In genomic region chr1:148403085-148403456, GRCh38 we compare ENCODE assay signal across 8 cellular contexts.
A peak's percentile ranks its signal among the peaks of the same experiment; 100 is the strongest.
DNase-seq lines count a peak whose midpoint lies in the region; ATAC-seq and TF ChIP-seq lines count a peak whose summit lies in the region.
"Not testable (repeated sequence)": the region's sequence is repeated elsewhere in the genome, so short reads cannot be mapped to it uniquely, and the experiment has no call there.

No MANE protein-coding gene starts in this region.

- H4K20me1 ChIP-seq in BLaER1 treated with 17β-estradiol and CSF1 and Interleukin-3, amounts not matched to agents 10 nM and 100 nM; H9 (ENCODE audit: control insufficient read depth, insufficient read depth, insufficient read length); OCI-LY7 (ENCODE audit: insufficient read depth, low read length): not testable (repeated sequence)

- H3K4me3 ChIP-seq in BLaER1 treated with 17β-estradiol and CSF1 and Interleukin-3, amounts not matched to agents 10 nM and 100 nM: peak overlapping the region; percentile 59 to 79 (median 69)
- H3K4me3 ChIP-seq in OCI-LY7 (ENCODE audit: low read depth, low read length, poor library complexity, severe bottlenecking): peak overlapping the region; percentile 77
- peak overlapping the region; percentile 67 for H3K4me3 ChIP-seq in left ventricle myocardium inferior

- H3K9me3 Mint-ChIP-seq in H9; activated T-cell treated with anti-CD3 and anti-CD28 coated beads, Interleukin-2, amount 50 U/mL, for 24 hours; natural killer cell treated with Interleukin-12 subunit alpha and Interleukin-12 subunit beta and Interleukin-15 and Interleukin-18, amount 100 ng/mL, for 72 hours; stimulated activated naive B cell treated with anti-CD40 and anti-IgM and Interleukin-4, amounts not matched to agents 10 μg/mL and 1 μg/mL and 100 μg/mL, for 72 hours: not testable (repeated sequence)

- not testable (repeated sequence) for H3T11ph ChIP-seq in H9 (ENCODE audit: low read length)

- peak overlapping the region; percentile 76 to 94 (median 90) for H3K4me2 ChIP-seq in BLaER1 treated with 17β-estradiol and CSF1 and Interleukin-3, amounts not matched to agents 10 nM and 100 nM
- H3K4me2 ChIP-seq in H9 (ENCODE audit: insufficient read depth, insufficient read length, low read length) (peak overlapping the region; percentile 62), OCI-LY7 (ENCODE audit: low read length) (peak overlapping the region; percentile 91)

- not testable (repeated sequence) for H2BK12ac ChIP-seq in H9 (ENCODE audit: insufficient read length, low read depth, low read length)

- not testable (repeated sequence) for H3K18ac ChIP-seq in H9 (ENCODE audit: insufficient read length, low read depth, low read length)

- BruUV-seq in OCI-LY7 (replicated peaks; lab: Mats Ljungman, UMichigan): not testable (repeated sequence)

- H4K8ac ChIP-seq in H9 (replicated peaks; ENCODE audit: insufficient read length, low read depth, low read length): not testable (repeated sequence)

- H2BK5ac ChIP-seq in H9 (ENCODE audit: insufficient read length, low read length): not testable (repeated sequence)

- not testable (repeated sequence) for TF ChIP-seq CTCF in H9 (conservative IDR thresholded peaks at IDR 0.05); OCI-LY7 (conservative IDR thresholded peaks at IDR 0.05; ENCODE audit: low read length); left ventricle myocardium inferior (IDR thresholded peaks at IDR 0.05; ENCODE audit: borderline replicate concordance)

- not testable (repeated sequence) for H4K91ac ChIP-seq in H9 (ENCODE audit: insufficient read length, low read depth, low read length)

- not testable (repeated sequence) for H2BK20ac ChIP-seq in H9 (ENCODE audit: low read depth, low read length, poor library complexity, severe bottlenecking)

- H3K79me2 ChIP-seq in H9 (ENCODE audit: insufficient read depth, low read length); OCI-LY7 (ENCODE audit: insufficient read depth, low read depth, low read length): not testable (repeated sequence)

- H3K9me2 ChIP-seq in OCI-LY7 (ENCODE audit: insufficient read depth, low read length): not testable (repeated sequence)

- peak overlapping the region in 9 of 11 experiments; percentile 69 to 82 (median 81); a peak in 10 of 22 replicates for H3K9ac ChIP-seq in BLaER1 treated with 17β-estradiol and CSF1 and Interleukin-3, amounts not matched to agents 10 nM and 100 nM
- H3K9ac ChIP-seq in H9 (ENCODE audit: extremely low read depth, insufficient read length, low read length): not testable (repeated sequence)

- H3K23me2 ChIP-seq in H9 (ENCODE audit: insufficient read length, low read depth, low read length, poor library complexity, severe bottlenecking): not testable (repeated sequence)

- CTCF ChIA-PET in OCI-LY7 (lab: Charles Lee; ENCODE audit: unreplicated experiment): not testable (repeated sequence)

- H2BK15ac ChIP-seq in H9 (ENCODE audit: low read depth, low read length): not testable (repeated sequence)

- H2AK5ac ChIP-seq in H9 (ENCODE audit: insufficient read length, low read length): not testable (repeated sequence)

- intact Hi-C loops in OCI-LY7 (cut with micrococcal nuclease; ENCODE audit: unreplicated experiment): loop anchor here (5.0 kb wide), 1 partner anchor 71 kb away; no protein-coding TSS in a partner anchor
- intact Hi-C loops in left ventricle myocardium inferior (cut with micrococcal nuclease): not testable (repeated sequence)

- not testable (repeated sequence) for H3K23ac ChIP-seq in H9 (ENCODE audit: insufficient read length, low read depth, low read length)

- H3K4me1 ChIP-seq in BLaER1 treated with 17β-estradiol and CSF1 and Interleukin-3, amounts not matched to agents 10 nM and 100 nM; H9 (ENCODE audit: insufficient read depth, low read length); left ventricle myocardium inferior: not testable (repeated sequence)
- peaks cover 13% of the 10 kb centered on the region for H3K4me1 ChIP-seq in OCI-LY7 (ENCODE audit: insufficient read depth, low read length, poor library complexity, severe bottlenecking)

- not testable (repeated sequence) for H3K56ac ChIP-seq in H9 (ENCODE audit: insufficient read length, low read depth, low read length)

- H2BK120ac ChIP-seq in H9 (ENCODE audit: low read depth, low read length, poor library complexity, severe bottlenecking): not testable (repeated sequence)

- H3K27ac Mint-ChIP-seq in H9: peak overlapping the region in 1 of 3 experiments; percentile 99; a peak in 2 of 7 replicates
- H3K27ac Mint-ChIP-seq in activated T-cell treated with anti-CD3 and anti-CD28 coated beads, Interleukin-2, amount 50 U/mL, for 24 hours: peak overlapping the region; percentile 100
- peak overlapping the region; percentile 93 to 99 for H3K27ac Mint-ChIP-seq in natural killer cell treated with Interleukin-12 subunit alpha and Interleukin-12 subunit beta and Interleukin-15 and Interleukin-18, amount 100 ng/mL, for 72 hours
- peak overlapping the region; percentile 99 for H3K27ac Mint-ChIP-seq in stimulated activated naive B cell treated with anti-CD40 and anti-IgM and Interleukin-4, amounts not matched to agents 10 μg/mL and 1 μg/mL and 100 μg/mL, for 72 hours

- DNase-seq in H9; activated T-cell treated with anti-CD3 and anti-CD28 coated beads, Interleukin-2, amount 50 U/mL, for 24 hours; left ventricle myocardium inferior; natural killer cell treated with Interleukin-12 subunit alpha and Interleukin-12 subunit beta and Interleukin-15 and Interleukin-18, amount 100 ng/mL, for 72 hours (ENCODE audit: low spot score): not testable (repeated sequence)
- DNase-seq in OCI-LY7 (ENCODE audit: low spot score) (peak; percentile 11), cerebellar cortex (ENCODE audit: low spot score) (peak; percentile 38)
- DNase-seq in stimulated activated naive B cell treated with anti-CD40 and anti-IgM and Interleukin-4, amounts not matched to agents 10 μg/mL and 1 μg/mL and 100 μg/mL, for 72 hours: peak; percentile 20

- ATAC-seq in natural killer cell treated with Interleukin-12 subunit alpha and Interleukin-12 subunit beta and Interleukin-15 and Interleukin-18, amount 100 ng/mL, for 72 hours; stimulated activated naive B cell treated with anti-CD40 and anti-IgM and Interleukin-4, amounts not matched to agents 10 μg/mL and 1 μg/mL and 100 μg/mL, for 72 hours (replicated peaks): not testable (repeated sequence)

- not testable (repeated sequence) for H3K14ac ChIP-seq in H9 (ENCODE audit: insufficient read depth, low read length)

- H3K79me1 ChIP-seq in H9 (ENCODE audit: insufficient read depth, low read depth, low read length, poor library complexity, severe bottlenecking): not testable (repeated sequence)

- H3K4ac ChIP-seq in H9 (ENCODE audit: low read depth, low read length): not testable (repeated sequence)

- POLR2A ChIA-PET in OCI-LY7 (lab: Charles Lee): not testable (repeated sequence)

- not testable (repeated sequence) for H3K27me3 ChIP-seq in BLaER1 treated with 17β-estradiol and CSF1 and Interleukin-3, amounts not matched to agents 10 nM and 100 nM; H9 (ENCODE audit: insufficient read depth, low read length); left ventricle myocardium inferior (ENCODE audit: low read depth)

- not testable (repeated sequence) for H3K9me3 ChIP-seq in BLaER1 treated with 17β-estradiol and CSF1 and Interleukin-3, amounts not matched to agents 10 nM and 100 nM (replicated peaks in 1 of 11); H9 (ENCODE audit: control insufficient read depth, low read depth, low read length); OCI-LY7 (ENCODE audit: low read length); left ventricle myocardium inferior (replicated peaks)

- not testable (repeated sequence) for H4K5ac ChIP-seq in H9 (ENCODE audit: insufficient read length, low read depth, low read length)

- peaks cover 8 to 21% of the 10 kb centered on the region in 2 experiments for H3K4me1 Mint-ChIP-seq in H9
- H3K4me1 Mint-ChIP-seq in activated T-cell treated with anti-CD3 and anti-CD28 coated beads, Interleukin-2, amount 50 U/mL, for 24 hours (ENCODE audit: low read depth): peaks cover 35% of the 10 kb centered on the region
- H3K4me1 Mint-ChIP-seq in natural killer cell treated with Interleukin-12 subunit alpha and Interleukin-12 subunit beta and Interleukin-15 and Interleukin-18, amount 100 ng/mL, for 72 hours (ENCODE audit: low read depth in 2 of 2): peaks cover 20 to 23% of the 10 kb centered on the region in 2 donors
- H3K4me1 Mint-ChIP-seq in stimulated activated naive B cell treated with anti-CD40 and anti-IgM and Interleukin-4, amounts not matched to agents 10 μg/mL and 1 μg/mL and 100 μg/mL, for 72 hours: peaks cover 15 to 32% of the 10 kb centered on the region in 2 donors

- H3K36me3 ChIP-seq in BLaER1 treated with 17β-estradiol and CSF1 and Interleukin-3, amounts not matched to agents 10 nM and 100 nM; OCI-LY7 (ENCODE audit: insufficient read depth, low read length); left ventricle myocardium inferior: not testable (repeated sequence)

- peak overlapping the region; percentile 91 to 98 for H3K4me3 Mint-ChIP-seq in H9
- H3K4me3 Mint-ChIP-seq in activated T-cell treated with anti-CD3 and anti-CD28 coated beads, Interleukin-2, amount 50 U/mL, for 24 hours: peak overlapping the region; percentile 86
- peak overlapping the region; percentile 99 for H3K4me3 Mint-ChIP-seq in natural killer cell treated with Interleukin-12 subunit alpha and Interleukin-12 subunit beta and Interleukin-15 and Interleukin-18, amount 100 ng/mL, for 72 hours
- peak overlapping the region; percentile 90 to 97 for H3K4me3 Mint-ChIP-seq in stimulated activated naive B cell treated with anti-CD40 and anti-IgM and Interleukin-4, amounts not matched to agents 10 μg/mL and 1 μg/mL and 100 μg/mL, for 72 hours

- not testable (repeated sequence) for H3K36me3 Mint-ChIP-seq in H9 (ENCODE audit: insufficient read depth in 1 of 3, low read depth in 3 of 3); activated T-cell treated with anti-CD3 and anti-CD28 coated beads, Interleukin-2, amount 50 U/mL, for 24 hours (ENCODE audit: low read depth); natural killer cell treated with Interleukin-12 subunit alpha and Interleukin-12 subunit beta and Interleukin-15 and Interleukin-18, amount 100 ng/mL, for 72 hours; stimulated activated naive B cell treated with anti-CD40 and anti-IgM and Interleukin-4, amounts not matched to agents 10 μg/mL and 1 μg/mL and 100 μg/mL, for 72 hours

- peak overlapping the region in 1 of 11 experiments; percentile 77; a peak in 1 of 22 replicates for H3K27ac ChIP-seq in BLaER1 treated with 17β-estradiol and CSF1 and Interleukin-3, amounts not matched to agents 10 nM and 100 nM
- peak overlapping the region; percentile 72 for H3K27ac ChIP-seq in H9 (ENCODE audit: insufficient read length, low read depth, low read length)
- H3K27ac ChIP-seq in OCI-LY7 (ENCODE audit: low read depth, low read length, poor library complexity, severe bottlenecking): peak overlapping the region; percentile 62
- not testable (repeated sequence) for H3K27ac ChIP-seq in left ventricle myocardium inferior (replicated peaks)

- H2AFZ ChIP-seq in H9 (ENCODE audit: low read length): not testable (repeated sequence)
- peak overlapping the region; percentile 73; the same call in 1 of the 2 replicates for H2AFZ ChIP-seq in OCI-LY7 (ENCODE audit: low read length)

- H3K27me3 Mint-ChIP-seq in H9 (ENCODE audit: low read depth); activated T-cell treated with anti-CD3 and anti-CD28 coated beads, Interleukin-2, amount 50 U/mL, for 24 hours; natural killer cell treated with Interleukin-12 subunit alpha and Interleukin-12 subunit beta and Interleukin-15 and Interleukin-18, amount 100 ng/mL, for 72 hours; stimulated activated naive B cell treated with anti-CD40 and anti-IgM and Interleukin-4, amounts not matched to agents 10 μg/mL and 1 μg/mL and 100 μg/mL, for 72 hours: not testable (repeated sequence)

- WGBS in H9 (ENCODE audit: extremely low coverage, insufficient read length, low lambda C conversion rate): no CpG with 5 or more reads among the region's 7 CpGs
